In genomic region chr11:74948898-74949747, GRCh38 we compare ENCODE assay signal across 1 cellular context.
A peak's percentile ranks its signal among the peaks of the same experiment; 100 is the strongest.
TF ChIP-seq lines count a peak whose summit lies in the region.

Gene SPCS2, plus strand, starts transcription at chr11:74949266. Its CDS starts 20 bp downstream, at chr11:74949286.
Gene XRRA1, minus strand, starts transcription at chr11:74949091. Its CDS starts 8,213 bp downstream, at chr11:74940878.

TF ChIP-seq in HepG2, 621 proteins besides CTCF, POLR2A, EP300 and RAD21 (continued from another document and continues in another):
- TF ChIP-seq POGK (CRISPR knock-in tag; conservative IDR thresholded peaks at IDR 0.05) (peak; percentile 94), GATAD2A (CRISPR knock-in tag; IDR thresholded peaks at IDR 0.05) (peak; percentile 18; the same call in 1 of the 2 replicates), ZNF788 (CRISPR knock-in tag; IDR thresholded peaks at IDR 0.05; ENCODE audit: borderline replicate concordance) (peak; percentile 96; the same call in 1 of the 2 replicates), ZNF280D (CRISPR knock-in tag; IDR thresholded peaks at IDR 0.05) (peak; percentile 86; the same call in 1 of the 2 replicates), ZNF770 (CRISPR knock-in tag; IDR thresholded peaks at IDR 0.05) (peak; percentile 58), ZSCAN22 (CRISPR knock-in tag; IDR thresholded peaks at IDR 0.05) (peak; percentile 82; the same call in 1 of the 2 replicates), ZNF142 (CRISPR knock-in tag; IDR thresholded peaks at IDR 0.05) (peak; percentile 53; the same call in 1 of the 2 replicates), ZNF609 (CRISPR knock-in tag; IDR thresholded peaks at IDR 0.05; ENCODE audit: borderline replicate concordance) (peak; percentile 44; the same call in 1 of the 2 replicates), ZNF547 (CRISPR knock-in tag; IDR thresholded peaks at IDR 0.05) (peak; percentile 76; the same call in 1 of the 2 replicates), CREB3 (CRISPR knock-in tag; IDR thresholded peaks at IDR 0.05) (no peak), ZFAT (CRISPR knock-in tag; conservative IDR thresholded peaks at IDR 0.05) (no peak), ISX (CRISPR knock-in tag; conservative IDR thresholded peaks at IDR 0.05) (no peak), PRMT3 (CRISPR knock-in tag; IDR thresholded peaks at IDR 0.05; ENCODE audit: borderline replicate concordance, low read depth) (no peak), HMG20A (CRISPR knock-in tag; IDR thresholded peaks at IDR 0.05; ENCODE audit: borderline replicate concordance) (no peak), RFXAP (CRISPR knock-in tag; IDR thresholded peaks at IDR 0.05; ENCODE audit: borderline replicate concordance) (peak; percentile 88; the same call in 1 of the 2 replicates), ZBTB20 (CRISPR knock-in tag; IDR thresholded peaks at IDR 0.05; ENCODE audit: borderline replicate concordance, low read depth) (peak; percentile 79; the same call in 1 of the 2 replicates), ZNF431 (CRISPR knock-in tag; IDR thresholded peaks at IDR 0.05; ENCODE audit: borderline replicate concordance, low read depth) (peak; percentile 74; the same call in 1 of the 2 replicates), RARA (CRISPR knock-in tag; IDR thresholded peaks at IDR 0.05) (0 out of 2 replicates have a peak, but pooled peaks have one; percentile 20), ZNF232 (CRISPR knock-in tag; IDR thresholded peaks at IDR 0.05; ENCODE audit: borderline replicate concordance) (peak; percentile 80; the same call in 1 of the 2 replicates), PAXIP1 (CRISPR knock-in tag; conservative IDR thresholded peaks at IDR 0.05) (peak; percentile 45; the same call in 1 of the 2 replicates), XBP1 (CRISPR knock-in tag; IDR thresholded peaks at IDR 0.05) (peak; percentile 98), ETV6 (CRISPR knock-in tag; conservative IDR thresholded peaks at IDR 0.05) (no peak; the same call in 1 of the 2 replicates), ZNF251 (CRISPR knock-in tag; IDR thresholded peaks at IDR 0.05) (no peak), PCBP1 (IDR thresholded peaks at IDR 0.05; ENCODE audit: borderline replicate concordance, low read depth, low read length) (0 out of 2 replicates have a peak, but pooled peaks have one; percentile 58), ZNF124 (CRISPR knock-in tag; IDR thresholded peaks at IDR 0.05) (peak; percentile 72; the same call in 1 of the 2 replicates), ZFP82 (CRISPR knock-in tag; IDR thresholded peaks at IDR 0.05; ENCODE audit: borderline replicate concordance) (no peak), ZNF432 (CRISPR knock-in tag; IDR thresholded peaks at IDR 0.05; ENCODE audit: borderline replicate concordance) (no peak), ZNF709 (CRISPR knock-in tag; IDR thresholded peaks at IDR 0.05) (0 out of 2 replicates have a peak, but pooled peaks have one; percentile 15), ZNF260 (CRISPR knock-in tag; IDR thresholded peaks at IDR 0.05; ENCODE audit: borderline replicate concordance, low read depth) (no peak), ZSCAN21 (CRISPR knock-in tag; IDR thresholded peaks at IDR 0.05; ENCODE audit: borderline replicate concordance) (peak; percentile 87), ZNF292 (CRISPR knock-in tag; IDR thresholded peaks at IDR 0.05; ENCODE audit: borderline replicate concordance, low read depth) (peak; percentile 84), CREM (IDR thresholded peaks at IDR 0.05) (peak; percentile 94), CREM (CRISPR knock-in tag; IDR thresholded peaks at IDR 0.05) (no peak), NR2F1 (CRISPR knock-in tag; IDR thresholded peaks at IDR 0.05) (no peak)
